Comparison of ENCODE assay signal across 30 cellular contexts in genomic region chr15:45133561-45133920, GRCh38. TPM values are rescaled to one million over a fixed set of nuclear protein-coding genes. Genes with fewer than 3 reads are reported as not detected.
DNase-seq lines count a peak whose midpoint lies in the region; ATAC-seq and TF ChIP-seq lines count a peak whose summit lies in the region.
"Had no signal": no experiment of that assay in that cellular context is flagged by ENCODE, and none has a peak within 500 bp of the region (broad histone marks: within the 10 kb centered on the region; RNA-seq: fewer than 3 reads in every experiment).

No MANE protein-coding gene starts in this region.

- intact Hi-C loops in posterior vena cava (cut with DNase I) = no loop called here

- peak; percentile 1 for DNase-seq in NCI-H1105 treated with DMSO at 0.1 percent for 48 hours (lab: John Stamatoyannopoulos, UW)
- no peak for DNase-seq in NCI-H1105 (lab: John Stamatoyannopoulos, UW)
- peak; percentile 92 to 94 for DNase-seq in NCI-H524 (lab: John Stamatoyannopoulos, UW)
- DNase-seq in epithelial cell of esophagus (ENCODE audit: low read depth) = peak; percentile 58
- peak; percentile 36 for DNase-seq in posterior vena cava (ENCODE audit: low spot score)
- no peak for DNase-seq in glomerular visceral epithelial cell (ENCODE audit: extremely low spot score)
- no peak for DNase-seq in activated effector memory CD4-positive, alpha-beta T cell treated with anti-CD3 and anti-CD28 coated beads, Interleukin-2, amount 50 U/mL, for 16 hours
- DNase-seq: 8988T; activated CD4-positive, alpha-beta T cell treated with anti-CD3 and anti-CD28 coated beads for 4 hours; activated CD8-positive, alpha-beta T cell treated with anti-CD3 and anti-CD28 coated beads, Interleukin-2, amount 10 ng/mL, durations not matched to agents 7 days and 5 days; activated T-cell treated with anti-CD3 and anti-CD28 coated beads for 4 hours; H9; KG1; left colon; mesendoderm; MM.1S; NCI-H2081; PC-9; retina; SHP77 treated with DMSO at 0.1 percent for 48 hours; small intestine; stimulated activated naive B cell treated with anti-CD40 and anti-IgM and Interleukin-4, amounts not matched to agents 10 μg/mL and 1 μg/mL and 100 μg/mL, for 72 hours; T-helper 9 cell had no signal

- no peak overlapping the region for H3K4me3 ChIP-seq in epithelial cell of esophagus (ENCODE audit: low read length)
- H3K4me3 ChIP-seq: dorsolateral prefrontal cortex, GM12878, pancreas, PC-9 had no signal

- no peak for ATAC-seq in GM21381 (IDR thresholded peaks at IDR 0.05; ENCODE audit: unreplicated experiment)
- ATAC-seq: activated CD8-positive, alpha-beta T cell treated with anti-CD3 and anti-CD28 coated beads, Interleukin-2, amount 10 ng/mL, durations not matched to agents 7 days and 5 days; GM12878; left colon; pancreas; stimulated activated naive B cell treated with anti-CD40 and anti-IgM and Interleukin-4, amounts not matched to agents 10 μg/mL and 1 μg/mL and 100 μg/mL, for 72 hours had no signal

- no peak for TF ChIP-seq CTCF in epithelial cell of esophagus (IDR thresholded peaks at IDR 0.05; ENCODE audit: insufficient read depth, low read depth, low read length, missing control alignments)

RNA-seq across cellular contexts. Expression of gene DUOX1, which starts 3.7 kb away (rescaled TPM):
- total RNA-seq in posterior vena cava = 1 to 10 TPM in 1 of 2 donors, under 1 TPM in 1; 0.62 to 4.4 TPM
- total RNA-seq: activated CD8-positive, alpha-beta T cell treated with anti-CD3 and anti-CD28 coated beads, Interleukin-2, amount 10 ng/mL, durations not matched to agents 7 days and 5 days; chondrocyte; frontal cortex; PC-9 had no signal

RNA-seq across cellular contexts. Expression of gene DUOXA1, which starts 3.9 kb away (rescaled TPM):
- 1 to 10 TPM in 1 of 2 donors, under 1 TPM in 1; 0.81 to 5.3 TPM for total RNA-seq in posterior vena cava
- total RNA-seq: activated CD8-positive, alpha-beta T cell treated with anti-CD3 and anti-CD28 coated beads, Interleukin-2, amount 10 ng/mL, durations not matched to agents 7 days and 5 days; frontal cortex had no signal

RNA-seq across cellular contexts. Expression of gene DUOXA2, which starts 19.4 kb away (rescaled TPM):
- not detected for total RNA-seq in posterior vena cava
- total RNA-seq: activated CD8-positive, alpha-beta T cell treated with anti-CD3 and anti-CD28 coated beads, Interleukin-2, amount 10 ng/mL, durations not matched to agents 7 days and 5 days; activated naive CD4-positive, alpha-beta T cell treated with anti-CD3 and anti-CD28 coated beads, Interleukin-2, amount 50 U/mL, for 72 hours; chondrocyte; dorsolateral prefrontal cortex; frontal cortex; GM12878; H9; PC-9 had no signal

RNA-seq across cellular contexts. Expression of gene DUOX2, which starts 19.6 kb away (rescaled TPM):
- 1 to 10 TPM in 1 of 2 donors, under 1 TPM in 1; 0.57 to 2.7 TPM for total RNA-seq in posterior vena cava
- total RNA-seq: activated CD8-positive, alpha-beta T cell treated with anti-CD3 and anti-CD28 coated beads, Interleukin-2, amount 10 ng/mL, durations not matched to agents 7 days and 5 days; chondrocyte; frontal cortex; PC-9 had no signal

RNA-seq across cellular contexts. Expression of gene SHF, which starts 54.2 kb away (rescaled TPM):
- 1 to 10 TPM; 8.0 to 8.5 TPM for total RNA-seq in posterior vena cava

Comparison
In these comparisons a context has a peak if more than half of its experiments do, and no peak if none do; other contexts are left out.
1. DNase-seq: peak in NCI-H1105 treated with DMSO at 0.1 percent for 48 hours (single experiment), NCI-H524 (2 of 2), epithelial cell of esophagus (single experiment) and posterior vena cava (single experiment); none in NCI-H1105 (single experiment), glomerular visceral epithelial cell (single experiment) and activated effector memory CD4-positive, alpha-beta T cell treated with anti-CD3 and anti-CD28 coated beads, Interleukin-2, amount 50 U/mL, for 16 hours (single experiment).